Comparison of ENCODE assay signal across 12 cellular contexts in genomic region chr10:122162566-122163181, GRCh38.
DNase-seq lines count a peak whose midpoint lies in the region; ATAC-seq and TF ChIP-seq lines count a peak whose summit lies in the region.
"Had no signal": no experiment of that assay in that cellular context is flagged by ENCODE, and none has a peak within 500 bp of the region (broad histone marks: within the 10 kb centered on the region; RNA-seq: fewer than 3 reads in every experiment).

No MANE protein-coding gene starts in this region.

- no peak for ATAC-seq in HG03139 (IDR thresholded peaks at IDR 0.05; ENCODE audit: unreplicated experiment)
- ATAC-seq: GM12878 had no signal

- peak overlapping the region; percentile 60 for H3K4me3 ChIP-seq in brain microvascular endothelial cell (ENCODE audit: low read depth, low read length)
- H3K4me3 ChIP-seq: GM12878 had no signal

- in situ Hi-C loops in brain microvascular endothelial cell (cut with HindIII; ENCODE audit: low pct_ligation_motif_present, low sequenced_read_pairs) = no loop called here

- no peaks in the 10 kb centered on the region for H3K27me3 ChIP-seq in brain microvascular endothelial cell (replicated peaks)
- no peaks in the 10 kb centered on the region for H3K27me3 ChIP-seq in layer of hippocampus (ENCODE audit: control insufficient read depth, insufficient read depth, low read length)

- no peak overlapping the region for H3K27ac ChIP-seq in brain microvascular endothelial cell
- H3K27ac ChIP-seq in layer of hippocampus (ENCODE audit: low read depth, low read length) = peak overlapping the region; percentile 30
- peak overlapping the region; percentile 35 for H3K27ac ChIP-seq in substantia nigra (ENCODE audit: low read depth, low read length, poor library complexity, severe bottlenecking)
- H3K27ac ChIP-seq: 22Rv1 had no signal

- TF ChIP-seq CTCF in brain microvascular endothelial cell (IDR thresholded peaks at IDR 0.05; ENCODE audit: low read depth, low read length, missing control alignments) = peak; percentile 50

- H3K36me3 ChIP-seq in brain microvascular endothelial cell (replicated peaks) = no peaks in the 10 kb centered on the region

- DNase-seq in DMS 273 (lab: John Stamatoyannopoulos, UW; ENCODE audit: unreplicated experiment) = peak; percentile 15
- no peak for DNase-seq in DMS 273 treated with DMSO at 0.1 percent for 48 hours (lab: John Stamatoyannopoulos, UW)
- no peak for DNase-seq in brain microvascular endothelial cell
- DNase-seq in substantia nigra (lab: John Stamatoyannopoulos, UW) = peak in 4 of 49 donors; percentile 15 to 62 (median 24)
- DNase-seq in middle frontal gyrus (ENCODE audit: extremely low spot score, low spot score) = no peak
- DNase-seq in stimulated activated CD4-positive, alpha-beta T cell treated with anti-CD3 and anti-CD28 coated beads, Interleukin-2, amount 100 ng/mL, for 48 hours = no peak
- DNase-seq: activated naive CD4-positive, alpha-beta T cell treated with anti-CD3 and anti-CD28 coated beads for 36 hours; stimulated activated CD4-positive, alpha-beta T cell treated with anti-CD3 and anti-CD28 coated beads, Interleukin-1b, Interleukin-23, amount 100 ng/mL, for 48 hours had no signal
